ENCODE assay signal across 7 cellular contexts in genomic region chr11:126194121-126194543, GRCh38. TPM values are rescaled to one million over a fixed set of nuclear protein-coding genes. Genes with fewer than 3 reads are reported as not detected.
DNase-seq lines count a peak whose midpoint lies in the region; ATAC-seq and TF ChIP-seq lines count a peak whose summit lies in the region.

No MANE protein-coding gene starts in this region.

- no peak for ATAC-seq in HG03095 (IDR thresholded peaks at IDR 0.05; ENCODE audit: unreplicated experiment)

- peak; percentile 71 for TF ChIP-seq CTCF in LNCAP (IDR thresholded peaks at IDR 0.05)

- peak; percentile 45 for DNase-seq in EL
- DNase-seq in SKM-1 treated with dmso at 0.1 percent for 144 hours (lab: John Stamatoyannopoulos, UW; ENCODE audit: unreplicated experiment) = peak; percentile 36
- peak; percentile 76 for DNase-seq in dermis blood vessel endothelial cell
- peak; percentile 49 for DNase-seq in medulla oblongata (ENCODE audit: extremely low spot score)
- DNase-seq in NCI-H524 treated with DMSO at 0.1 percent for 48 hours (lab: John Stamatoyannopoulos, UW) = no peak

RNA-seq across cellular contexts. Expression of gene RPUSD4, which starts 17.3 kb away (rescaled TPM):
- 39.7 and 41.0 TPM in 2 replicates for total RNA-seq in dermis blood vessel endothelial cell

RNA-seq across cellular contexts. Expression of gene FAM118B, which starts 17.4 kb away (rescaled TPM):
- 31.8 and 46.5 TPM in 2 replicates for total RNA-seq in dermis blood vessel endothelial cell
